ENCODE assay signal across 11 cellular contexts in genomic region chr20:50982372-50982771, GRCh38. TPM values are rescaled to one million over a fixed set of nuclear protein-coding genes. Genes with fewer than 3 reads are reported as not detected.
A peak's percentile ranks its signal among the peaks of the same experiment; 100 is the strongest.
DNase-seq lines count a peak whose midpoint lies in the region; ATAC-seq and TF ChIP-seq lines count a peak whose summit lies in the region.
"Had no signal": no experiment of that assay in that cellular context is flagged by ENCODE, and none has a peak within 500 bp of the region (broad histone marks: within the 10 kb centered on the region; RNA-seq: fewer than 3 reads in every experiment).

No MANE protein-coding gene starts in this region.

- ATAC-seq in left ventricle myocardium superior (peak; percentile 25), HG02840 (IDR thresholded peaks at IDR 0.05; ENCODE audit: low FRiP score, unreplicated experiment) (no peak)

- H3K27me3 Mint-ChIP-seq in endodermal cell (ENCODE audit: insufficient read depth), result peaks cover 7% of the 10 kb centered on the region

- no peak for TF ChIP-seq CTCF in fibroblast of pulmonary artery (IDR thresholded peaks at IDR 0.05; ENCODE audit: low read length, missing control alignments)
- TF ChIP-seq CTCF in endodermal cell (conservative IDR thresholded peaks at IDR 0.05), result no peak

- H3K9me3 ChIP-seq in endodermal cell (ENCODE audit: control insufficient read depth, low read length), result no peaks in the 10 kb centered on the region
- H3K9me3 ChIP-seq: thoracic aorta had no signal

- H3K9ac ChIP-seq in endodermal cell (ENCODE audit: extremely low read depth, low read length, poor library complexity, severe bottlenecking), result no peak overlapping the region

- no peaks in the 10 kb centered on the region for H3K36me3 ChIP-seq in endodermal cell (ENCODE audit: control insufficient read depth, insufficient read depth, low read length)
- H3K36me3 ChIP-seq: thoracic aorta had no signal

- no peaks in the 10 kb centered on the region for H3K4me1 ChIP-seq in endodermal cell (ENCODE audit: control insufficient read depth, insufficient read depth, low read length)

- H3K4me3 ChIP-seq in fibroblast of pulmonary artery (replicated peaks; ENCODE audit: low read depth, low read length) (no peak overlapping the region), endodermal cell (ENCODE audit: low read length) (no peak overlapping the region)
- H3K4me3 ChIP-seq: thoracic aorta had no signal

- WGBS in endodermal cell (ENCODE audit: insufficient coverage in 1 of 2, insufficient read length in 1 of 2), 2 experiments, result 79 to 87% methylated on average over 3 to 4 of the region's 4 CpGs

- no peak overlapping the region for H3K27ac Mint-ChIP-seq in endodermal cell
- H3K27ac Mint-ChIP-seq: CD4-positive, alpha-beta T cell had no signal

- peaks cover 2% of the 10 kb centered on the region for H3K4me1 Mint-ChIP-seq in endodermal cell

- H3K36me3 Mint-ChIP-seq in endodermal cell (ENCODE audit: low read depth), result no peaks in the 10 kb centered on the region

- H3K27ac ChIP-seq in endodermal cell (ENCODE audit: low read depth, low read length), result no peak overlapping the region
- H3K27ac ChIP-seq: thoracic aorta had no signal

- H3K27me3 ChIP-seq in endodermal cell (ENCODE audit: control insufficient read depth, insufficient read depth, low read length, poor library complexity, severe bottlenecking), result no peaks in the 10 kb centered on the region

- DNase-seq in left ventricle myocardium superior (no peak), cardiac septum (ENCODE audit: low spot score) (no peak), RKO (ENCODE audit: low spot score) (peak; percentile 39), fibroblast of pulmonary artery (ENCODE audit: low read depth) (peak; percentile 51), GF-D8 (lab: John Stamatoyannopoulos, UW) (no peak), NCI-H2107 (lab: John Stamatoyannopoulos, UW) (no peak), endodermal cell (no peak)
- DNase-seq: activated naive CD4-positive, alpha-beta T cell treated with anti-CD3 and anti-CD28 coated beads, Interleukin-2, amount 50 U/mL, for 16 hours; CD4-positive, alpha-beta T cell had no signal

- H3K9me3 Mint-ChIP-seq in endodermal cell, result peaks cover 2% of the 10 kb centered on the region
- H3K9me3 Mint-ChIP-seq: CD4-positive, alpha-beta T cell had no signal

- intact Hi-C loops in left ventricle myocardium superior (cut with micrococcal nuclease) (no loop called here), cardiac septum (cut with DNase I) (loop anchor here (10.0 kb wide), 1 partner anchor 612 kb away; no protein-coding TSS in a partner anchor)

- H3K4me3 Mint-ChIP-seq in endodermal cell, result no peak overlapping the region
- H3K4me3 Mint-ChIP-seq: CD4-positive, alpha-beta T cell had no signal

RNA-seq across cellular contexts. Expression of gene MOCS3, which starts 23.8 kb away (rescaled TPM):
- total RNA-seq in left ventricle myocardium superior (3.1 TPM), cardiac septum (2.8 TPM), endodermal cell (1 to 10 TPM; 4.7 to 5.5 TPM)
- polyA plus RNA-seq in endodermal cell (2013, experiment 1 of 2), result 4.9 TPM
- polyA plus RNA-seq in endodermal cell (2013, experiment 2 of 2), result 4.5 TPM

RNA-seq across cellular contexts. Expression of gene DPM1, which starts 24.0 kb away (rescaled TPM):
- total RNA-seq in left ventricle myocardium superior, result 41.2 TPM
- 48.6 TPM for total RNA-seq in cardiac septum
- total RNA-seq in endodermal cell, result 10 to 100 TPM; 54.9 to 58.8 TPM
- 68.9 TPM for polyA plus RNA-seq in endodermal cell (2013, experiment 1 of 2)
- polyA plus RNA-seq in endodermal cell (2013, experiment 2 of 2), result 69.4 TPM

RNA-seq across cellular contexts. Expression of gene KCNG1, which starts 40.5 kb away (rescaled TPM):
- total RNA-seq in left ventricle myocardium superior (0.37 TPM), cardiac septum (0.48 TPM), endodermal cell (100 to 1,000 TPM; 106 to 126 TPM)
- polyA plus RNA-seq in endodermal cell (2013, experiment 1 of 2), result 35.5 TPM
- polyA plus RNA-seq in endodermal cell (2013, experiment 2 of 2), result 35.6 TPM
- total RNA-seq: CD4-positive, alpha-beta T cell had no signal

RNA-seq across cellular contexts. Expression of gene ADNP, which starts 51.1 kb away (rescaled TPM):
- total RNA-seq in left ventricle myocardium superior, result 34.2 TPM
- total RNA-seq in cardiac septum, result 32.8 TPM
- total RNA-seq in endodermal cell, result 100 to 1,000 TPM; 136 to 152 TPM
- polyA plus RNA-seq in endodermal cell (2013, experiment 1 of 2), result 110 TPM
- polyA plus RNA-seq in endodermal cell (2013, experiment 2 of 2), result 102 TPM

Comparison
In these comparisons a context has a peak if more than half of its experiments do, and no peak if none do; other contexts are left out.
1. DNase-seq: peak in RKO (single experiment) and fibroblast of pulmonary artery (single experiment); none in left ventricle myocardium superior (single experiment), cardiac septum (single experiment), GF-D8 (single experiment), NCI-H2107 (single experiment) and endodermal cell (single experiment).
2. RNA of gene KCNG1, which starts 40.5 kb away (total RNA-seq): 106 to 126 TPM in endodermal cell; 0.48 TPM in cardiac septum (single experiment) and 0.37 TPM in left ventricle myocardium superior (single experiment); every median in the first group is over 10 times any median in the second.